Comparison of ENCODE assay signal across 17 cellular contexts in the genomic region with DNA sequence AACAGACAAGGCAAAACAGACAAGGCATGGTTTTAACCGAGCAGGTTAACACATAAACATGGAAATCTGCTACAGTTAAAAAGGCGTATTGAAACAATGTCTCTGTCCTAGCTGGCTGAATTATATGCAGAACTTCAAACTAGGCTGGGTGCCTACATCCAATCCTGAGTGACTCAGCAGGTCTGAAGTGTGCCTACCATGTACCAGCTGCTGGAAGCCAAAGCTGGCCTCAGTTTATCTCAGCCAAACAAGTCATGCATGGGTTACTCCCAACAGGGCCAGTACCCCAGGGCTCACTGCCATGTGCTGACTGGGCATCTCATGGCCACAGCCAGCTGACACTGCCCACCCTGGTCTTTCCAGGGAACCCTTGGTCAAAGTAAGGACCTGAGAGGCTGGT. TPM values are rescaled to one million over a fixed set of nuclear protein-coding genes. Genes with fewer than 3 reads are reported as not detected.
DNase-seq lines count a peak whose midpoint lies in the region; ATAC-seq, FAIRE-seq and TF ChIP-seq lines count a peak whose summit lies in the region.
"Had no signal": no experiment of that assay in that cellular context is flagged by ENCODE, and none has a peak within 500 bp of the region (broad histone marks: within the 10 kb centered on the region; RNA-seq: fewer than 3 reads in every experiment).

No MANE protein-coding gene starts in this region.

- peaks cover 61% of the 10 kb centered on the region for H3K4me1 Mint-ChIP-seq in activated T-cell treated with anti-CD3 and anti-CD28 coated beads, Interleukin-2, amount 50 U/mL, for 72 hours (ENCODE audit: low read depth)
- H3K4me1 Mint-ChIP-seq in astrocyte (ENCODE audit: low read depth, unreplicated experiment) = peaks cover 14% of the 10 kb centered on the region

- no peak overlapping the region for H4K91ac ChIP-seq in IMR-90 (ENCODE audit: insufficient read depth, low read depth, low read length)

- no peak for ATAC-seq in activated T-cell treated with anti-CD3 and anti-CD28 coated beads, Interleukin-2, amount 50 U/mL, for 72 hours (replicated peaks in 1 of 2)
- ATAC-seq in IMR-90 (ENCODE audit: low read depth) (no peak), gastrocnemius medialis (no peak), HG03565 (IDR thresholded peaks at IDR 0.05; ENCODE audit: unreplicated experiment) (no peak)
- ATAC-seq: left cardiac atrium, right lobe of liver had no signal

- no peak for DNase-seq in activated T-cell treated with anti-CD3 and anti-CD28 coated beads, Interleukin-2, amount 50 U/mL, for 72 hours
- DNase-seq in activated T-cell treated with anti-CD3 and anti-CD28 coated beads, Interleukin-2, amount 50 U/mL, for 48 hours = no peak
- DNase-seq in IMR-90 (no peak), astrocyte (ENCODE audit: low read depth) (no peak), gastrocnemius medialis (no peak), GM19239 (ENCODE audit: insufficient read length, low spot score) (no peak), NCI-H2081 treated with DMSO at 0.1 percent for 48 hours (lab: John Stamatoyannopoulos, UW) (no peak)
- DNase-seq: activated CD4-positive, CD25-positive, alpha-beta regulatory T cell treated with anti-CD3 and anti-CD28 coated beads, Interleukin-2, amount 50 U/mL, for 72 hours; aorta; left cardiac atrium; NCI-H2029; NCI-H524; right lobe of liver; SIG-M5 had no signal

- peaks cover 48% of the 10 kb centered on the region for H3K79me2 ChIP-seq in astrocyte (ENCODE audit: insufficient read depth, low read length)

- H3K9me3 Mint-ChIP-seq in activated T-cell treated with anti-CD3 and anti-CD28 coated beads, Interleukin-2, amount 50 U/mL, for 72 hours = no peaks in the 10 kb centered on the region
- no peaks in the 10 kb centered on the region for H3K9me3 Mint-ChIP-seq in astrocyte (ENCODE audit: unreplicated experiment)
- H3K9me3 Mint-ChIP-seq: IgD-negative memory B cell had no signal

- WGBS in IMR-90 (ENCODE audit: extremely low coverage in 2 of 2, insufficient read length in 1 of 2), 2 experiments = 100% methylated on average over 2 of the region's 2 CpGs; no CpG with 5 or more reads in 1 of the 2 experiments

- H2BK5ac ChIP-seq in IMR-90 (ENCODE audit: low read depth, low read length, poor library complexity, severe bottlenecking) = peak overlapping the region; percentile 32

- H2AFZ ChIP-seq in IMR-90 (replicated peaks; ENCODE audit: low read length, poor library complexity) = no peak overlapping the region
- H2AFZ ChIP-seq in astrocyte (ENCODE audit: low read depth, low read length) = no peak overlapping the region

- no peak overlapping the region for H4K5ac ChIP-seq in IMR-90 (ENCODE audit: low read depth, low read length)

- no peak overlapping the region for H2BK15ac ChIP-seq in IMR-90 (ENCODE audit: low read depth, low read length)

- intact Hi-C loops in IMR-90 (cut with micrococcal nuclease) = no loop called here
- intact Hi-C loops in gastrocnemius medialis (cut with DNase I; ENCODE audit: low total_unique reads) = no loop called here

- no peak overlapping the region for H2BK120ac ChIP-seq in IMR-90 (ENCODE audit: low read depth, low read length)

- H3K4me1 ChIP-seq in IMR-90 (ENCODE audit: control insufficient read depth, insufficient read depth, low read length) (peaks cover 7% of the 10 kb centered on the region), astrocyte (ENCODE audit: insufficient read depth, low read length) (peaks cover 14% of the 10 kb centered on the region), gastrocnemius medialis (peaks cover 19% of the 10 kb centered on the region in 2 donors)

- H3K4ac ChIP-seq in IMR-90 (ENCODE audit: low read depth, low read length) = no peak overlapping the region

- POLR2A ChIA-PET in IMR-90 (lab: Charles Lee; ENCODE audit: unreplicated experiment) = no interaction called here

- H3K79me1 ChIP-seq in IMR-90 (ENCODE audit: low read depth in 1 of 2, low read length in 2 of 2) = peaks cover 33 to 71% of the 10 kb centered on the region in 2 experiments

- H3K9ac ChIP-seq in IMR-90 (ENCODE audit: low read depth, low read length) (no peak overlapping the region), astrocyte (ENCODE audit: low read length) (no peak overlapping the region)

- H3K36me3 ChIP-seq in IMR-90 (ENCODE audit: control insufficient read depth, insufficient read depth, low read length) (peaks cover 49% of the 10 kb centered on the region), astrocyte (ENCODE audit: insufficient read depth, low read length) (peaks cover 54% of the 10 kb centered on the region), gastrocnemius medialis (peaks cover 0 to 74% of the 10 kb centered on the region in 2 donors)

- no peak overlapping the region for H2BK20ac ChIP-seq in IMR-90 (ENCODE audit: low read depth, low read length)

- CTCF ChIA-PET in IMR-90 (lab: Yijun Ruan, JAX) = no interaction called here

- H3K27me3 Mint-ChIP-seq in activated T-cell treated with anti-CD3 and anti-CD28 coated beads, Interleukin-2, amount 50 U/mL, for 72 hours (ENCODE audit: low read depth) = no peaks in the 10 kb centered on the region
- no peaks in the 10 kb centered on the region for H3K27me3 Mint-ChIP-seq in astrocyte (ENCODE audit: low read depth, unreplicated experiment)
- H3K27me3 Mint-ChIP-seq: IgD-negative memory B cell had no signal

- H3K14ac ChIP-seq in IMR-90 (replicated peaks; ENCODE audit: low read depth, low read length) = no peak overlapping the region

- H3K18ac ChIP-seq in IMR-90 (ENCODE audit: low read depth, low read length) = no peak overlapping the region

- H3K9me3 ChIP-seq in IMR-90 (ENCODE audit: control insufficient read depth, insufficient read depth, low read length) (no peaks in the 10 kb centered on the region), astrocyte (ENCODE audit: insufficient read depth, low read depth, low read length) (no peaks in the 10 kb centered on the region), gastrocnemius medialis (no peaks in the 10 kb centered on the region)
- H3K9me3 ChIP-seq: right lobe of liver, vagina had no signal

- H3K27me3 ChIP-seq in IMR-90 (ENCODE audit: control insufficient read depth, insufficient read depth, low read length) = no peaks in the 10 kb centered on the region
- no peaks in the 10 kb centered on the region for H3K27me3 ChIP-seq in astrocyte (ENCODE audit: insufficient read depth, low read length)
- no peaks in the 10 kb centered on the region for H3K27me3 ChIP-seq in gastrocnemius medialis
- H3K27me3 ChIP-seq: right lobe of liver, vagina had no signal

- no peak overlapping the region for H3K4me3 ChIP-seq in IMR-90 (ENCODE audit: insufficient read depth, low read depth, low read length)
- no peak overlapping the region for H3K4me3 ChIP-seq in astrocyte (ENCODE audit: insufficient read depth, low read depth, low read length)
- H3K4me3 ChIP-seq in gastrocnemius medialis = no peak overlapping the region
- H3K4me3 ChIP-seq: right lobe of liver, vagina had no signal

- FAIRE-seq in astrocyte (lab: Jason Lieb, UNC) = no peak
- FAIRE-seq in GM19239 (lab: Jason Lieb, UNC) = no peak

- TF ChIP-seq POLR2A in IMR-90 (IDR thresholded peaks at IDR 0.05; ENCODE audit: low read depth, low read length) (no peak), gastrocnemius medialis (IDR thresholded peaks at IDR 0.05) (no peak)

- peaks cover 10% of the 10 kb centered on the region; the same call in 1 of the 2 replicates for H3K9me1 ChIP-seq in IMR-90 (ENCODE audit: insufficient read depth, low read length)

- H3K4me3 Mint-ChIP-seq in activated T-cell treated with anti-CD3 and anti-CD28 coated beads, Interleukin-2, amount 50 U/mL, for 72 hours = peak overlapping the region in 1 of 2 donors; percentile 46
- H3K4me3 Mint-ChIP-seq in astrocyte (ENCODE audit: unreplicated experiment) = no peak overlapping the region

- no peak overlapping the region for H2AK5ac ChIP-seq in IMR-90 (ENCODE audit: low read depth, low read length)

- in situ Hi-C loops in IMR-90 (cut with MboI; ENCODE audit: low sequenced_read_pairs) (no loop called here), gastrocnemius medialis (cut with MboI; ENCODE audit: low sequenced_read_pairs in 4 of 4) (loop anchor here in 1 of 4 donors (25.0 kb wide), 1 partner anchor 198 kb away; a partner anchor contains a TSS)

- H3K4me2 ChIP-seq in IMR-90 (ENCODE audit: low read depth, low read length) (no peak overlapping the region), astrocyte (ENCODE audit: low read length) (no peak overlapping the region)

- no peak overlapping the region for H3K56ac ChIP-seq in IMR-90 (ENCODE audit: extremely low read depth, insufficient read depth, low read length)

- H2AK9ac ChIP-seq in IMR-90 (replicated peaks; ENCODE audit: low read depth, low read length, poor library complexity) = no peak overlapping the region

- no peak overlapping the region for H3K27ac ChIP-seq in IMR-90 (ENCODE audit: insufficient read depth, low read length)
- no peak overlapping the region for H3K27ac ChIP-seq in astrocyte (ENCODE audit: low read depth, low read length)
- peak overlapping the region; percentile 5 to 68 (median 31) for H3K27ac ChIP-seq in gastrocnemius medialis
- H3K27ac ChIP-seq: right lobe of liver, vagina had no signal

- no TSS peak for BruUV-seq in IMR-90 (replicated peaks; lab: Mats Ljungman, UMichigan)

- H4K20me1 ChIP-seq in IMR-90 (ENCODE audit: insufficient read depth, low read length) = peaks cover 15% of the 10 kb centered on the region
- peaks cover 46% of the 10 kb centered on the region for H4K20me1 ChIP-seq in astrocyte (ENCODE audit: insufficient read depth, low read length)

- H3K36me3 Mint-ChIP-seq in activated T-cell treated with anti-CD3 and anti-CD28 coated beads, Interleukin-2, amount 50 U/mL, for 72 hours (ENCODE audit: insufficient read depth in 2 of 2) = peaks cover 4 to 24% of the 10 kb centered on the region in 2 donors
- peaks cover 29% of the 10 kb centered on the region for H3K36me3 Mint-ChIP-seq in astrocyte (ENCODE audit: low read depth, unreplicated experiment)

- no peak overlapping the region for H3K23ac ChIP-seq in IMR-90 (ENCODE audit: low read depth, low read length)

- H3K27ac Mint-ChIP-seq in activated T-cell treated with anti-CD3 and anti-CD28 coated beads, Interleukin-2, amount 50 U/mL, for 72 hours = peak overlapping the region; percentile 91
- peak overlapping the region; percentile 53 for H3K27ac Mint-ChIP-seq in astrocyte (ENCODE audit: unreplicated experiment)
- H3K27ac Mint-ChIP-seq: IgD-negative memory B cell had no signal

- no peak for TF ChIP-seq CTCF in IMR-90 (conservative IDR thresholded peaks at IDR 0.05; ENCODE audit: low read depth, low read length)
- TF ChIP-seq CTCF in astrocyte (IDR thresholded peaks at IDR 0.05; ENCODE audit: insufficient read depth, low read depth, low read length) = no peak
- no peak for TF ChIP-seq CTCF in gastrocnemius medialis (IDR thresholded peaks at IDR 0.05 in 4 of 5, conservative IDR thresholded peaks at IDR 0.05 in 1 of 5)

- TF ChIP-seq RAD21 in IMR-90 (IDR thresholded peaks at IDR 0.05; ENCODE audit: low read length) = no peak

- dilution Hi-C loops in IMR-90 (cut with HindIII; ENCODE audit: low sequenced_read_pairs, unreplicated experiment) = no loop called here

- H4K8ac ChIP-seq in IMR-90 (ENCODE audit: low read depth in 2 of 2, low read length in 2 of 2) = no peak overlapping the region

RNA-seq across cellular contexts. Expression of a gene that starts 4.0 kb away (rescaled TPM):
- total RNA-seq in activated T-cell treated with anti-CD3 and anti-CD28 coated beads, Interleukin-2, amount 50 U/mL, for 72 hours = 100 to 1,000 TPM; 203 to 206 TPM
- total RNA-seq in IMR-90 (2012; rRNA removed) (173 and 267 TPM in 2 replicates), astrocyte (147 and 162 TPM in 2 replicates), gastrocnemius medialis (100 to 1,000 TPM; 102 to 200 (median 134) TPM)
- 156 and 172 TPM in 2 replicates for polyA plus RNA-seq in IMR-90 (2012; rRNA removed)
- polyA plus RNA-seq in IMR-90 (2012; cell fraction: cytosol; rRNA removed) = 83.8 and 118 TPM in 2 replicates
- polyA plus RNA-seq in IMR-90 (2012; cell fraction: nucleus; rRNA removed; ENCODE audit: low replicate concordance) = 43.6 and 65.2 TPM in 2 replicates

RNA-seq across cellular contexts. Expression of a gene that starts 15.0 kb away (rescaled TPM):
- total RNA-seq in activated T-cell treated with anti-CD3 and anti-CD28 coated beads, Interleukin-2, amount 50 U/mL, for 72 hours = 10 to 100 TPM; 62.6 to 65.0 TPM
- total RNA-seq in IMR-90 (2012; rRNA removed) = 28.7 and 40.0 TPM in 2 replicates
- polyA plus RNA-seq in IMR-90 (2012; rRNA removed) = 29.0 and 34.9 TPM in 2 replicates
- polyA plus RNA-seq in IMR-90 (2012; cell fraction: cytosol; rRNA removed) = 19.9 and 22.5 TPM in 2 replicates
- polyA plus RNA-seq in IMR-90 (2012; cell fraction: nucleus; rRNA removed; ENCODE audit: low replicate concordance) = 21.8 and 91.3 TPM in 2 replicates
- 35.7 and 46.5 TPM in 2 replicates for total RNA-seq in astrocyte
- 10 to 100 TPM; 45.3 to 66.7 (median 53.7) TPM for total RNA-seq in gastrocnemius medialis

RNA-seq across cellular contexts. Expression of a gene that starts 15.5 kb away (rescaled TPM):
- 100 to 1,000 TPM in 1 of 2 donors, 10 to 100 TPM in 1; 97.4 to 103 TPM for total RNA-seq in activated T-cell treated with anti-CD3 and anti-CD28 coated beads, Interleukin-2, amount 50 U/mL, for 72 hours
- total RNA-seq in IMR-90 (2012; rRNA removed) (80.5 and 83.7 TPM in 2 replicates), astrocyte (43.3 and 46.6 TPM in 2 replicates), gastrocnemius medialis (100 to 1,000 TPM; 140 to 197 (median 166) TPM)
- polyA plus RNA-seq in IMR-90 (2012; rRNA removed) = 57.0 and 63.2 TPM in 2 replicates
- polyA plus RNA-seq in IMR-90 (2012; cell fraction: cytosol; rRNA removed) = 16.6 and 22.5 TPM in 2 replicates
- 12.7 and 36.7 TPM in 2 replicates for polyA plus RNA-seq in IMR-90 (2012; cell fraction: nucleus; rRNA removed; ENCODE audit: low replicate concordance)

RNA-seq across cellular contexts. Expression of a gene that starts 33.8 kb away (rescaled TPM):
- 10 to 100 TPM; 20.6 to 26.4 TPM for total RNA-seq in activated T-cell treated with anti-CD3 and anti-CD28 coated beads, Interleukin-2, amount 50 U/mL, for 72 hours
- total RNA-seq in IMR-90 (2012; rRNA removed) = 13.1 and 14.0 TPM in 2 replicates
- polyA plus RNA-seq in IMR-90 (2012; rRNA removed) = 16.1 and 17.2 TPM in 2 replicates
- 6.7 and 7.3 TPM in 2 replicates for polyA plus RNA-seq in IMR-90 (2012; cell fraction: cytosol; rRNA removed)
- polyA plus RNA-seq in IMR-90 (2012; cell fraction: nucleus; rRNA removed; ENCODE audit: low replicate concordance) = 21.5 and 24.7 TPM in 2 replicates
- 17.7 and 19.1 TPM in 2 replicates for total RNA-seq in astrocyte
- total RNA-seq in gastrocnemius medialis = 10 to 100 TPM in 2 of 4 donors, 1 to 10 TPM in 2; 5.9 to 10.9 (median 9.2) TPM

RNA-seq across cellular contexts. Expression of a gene that starts 51.0 kb away (rescaled TPM):
- 10 to 100 TPM; 71.5 to 87.3 TPM for total RNA-seq in activated T-cell treated with anti-CD3 and anti-CD28 coated beads, Interleukin-2, amount 50 U/mL, for 72 hours
- total RNA-seq in IMR-90 (2012; rRNA removed) (27.4 and 52.8 TPM in 2 replicates), astrocyte (90.1 and 99.6 TPM in 2 replicates), gastrocnemius medialis (10 to 100 TPM; 26.5 to 33.9 (median 31.7) TPM)
- polyA plus RNA-seq in IMR-90 (2012; rRNA removed) = 44.1 and 44.2 TPM in 2 replicates
- 19.6 and 25.7 TPM in 2 replicates for polyA plus RNA-seq in IMR-90 (2012; cell fraction: cytosol; rRNA removed)
- 14.2 and 58.1 TPM in 2 replicates for polyA plus RNA-seq in IMR-90 (2012; cell fraction: nucleus; rRNA removed; ENCODE audit: low replicate concordance)

Comparison
In these comparisons a context has a peak if more than half of its experiments do, and no peak if none do; other contexts are left out.
1. H3K27ac ChIP-seq: peak in gastrocnemius medialis (4 of 4); none in IMR-90 (single experiment) and astrocyte (single experiment).